ENCODE assay signal across 13 cellular contexts in genomic region chr1:21661886-21662285, GRCh38. TPM values are rescaled to one million over a fixed set of nuclear protein-coding genes. Genes with fewer than 3 reads are reported as not detected.
A peak's percentile ranks its signal among the peaks of the same experiment; 100 is the strongest.
DNase-seq lines count a peak whose midpoint lies in the region; ATAC-seq and TF ChIP-seq lines count a peak whose summit lies in the region.
"Had no signal": no experiment of that assay in that cellular context is flagged by ENCODE, and none has a peak within 500 bp of the region (broad histone marks: within the 10 kb centered on the region; RNA-seq: fewer than 3 reads in every experiment).

No MANE protein-coding gene starts in this region.

- no peak overlapping the region for H3K4me3 ChIP-seq in upper lobe of right lung
- H3K4me3 ChIP-seq in esophagus squamous epithelium = no peak overlapping the region

- TF ChIP-seq CTCF in upper lobe of right lung (IDR thresholded peaks at IDR 0.05) (no peak), esophagus squamous epithelium (IDR thresholded peaks at IDR 0.05) (no peak)

- intact Hi-C loops in upper lobe of right lung (cut with DNase I) (no loop called here), esophagus squamous epithelium (cut with DNase I) (no loop called here)

- WGBS in esophagus squamous epithelium, 2 donors = 69% methylated on average over 3 of the region's 5 CpGs; no CpG with 5 or more reads in 1 of the 2 donors

- no peak for ATAC-seq in upper lobe of right lung
- ATAC-seq: HCT116 had no signal

- TF ChIP-seq POLR2A in esophagus squamous epithelium (IDR thresholded peaks at IDR 0.05) = no peak

- DNase-seq in activated CD8-positive, alpha-beta memory T cell treated with anti-CD3 and anti-CD28 coated beads, Interleukin-2, amount 50 U/mL, for 4 hours = peak; percentile 4
- no peak for DNase-seq in activated CD8-positive, alpha-beta memory T cell treated with anti-CD3 and anti-CD28 coated beads, Interleukin-2, amount 50 U/mL, for 48 hours
- DNase-seq in NCI-H2227 treated with DMSO at 0.1 percent for 48 hours (lab: John Stamatoyannopoulos, UW) = peak; percentile 61
- peak; percentile 45 for DNase-seq in mesenteric fat pad (ENCODE audit: low spot score)
- DNase-seq in upper lobe of right lung = peak; percentile 16
- no peak for DNase-seq in COLO668 (lab: John Stamatoyannopoulos, UW; ENCODE audit: unreplicated experiment)
- no peak for DNase-seq in esophagus squamous epithelium (lab: John Stamatoyannopoulos, UW)
- DNase-seq: CD8-positive, alpha-beta memory T cell; DMS53; GF-D8; IMR-90 had no signal

- H3K36me3 ChIP-seq in upper lobe of right lung (no peaks in the 10 kb centered on the region), esophagus squamous epithelium (no peaks in the 10 kb centered on the region)

- H3K4me1 ChIP-seq in upper lobe of right lung = peaks cover 7% of the 10 kb centered on the region
- peaks cover 4 to 22% (median 7%) of the 10 kb centered on the region in 3 donors for H3K4me1 ChIP-seq in esophagus squamous epithelium

- H3K9me3 ChIP-seq in upper lobe of right lung (no peaks in the 10 kb centered on the region), esophagus squamous epithelium (no peaks in the 10 kb centered on the region)

- no peak overlapping the region for H3K27ac ChIP-seq in upper lobe of right lung
- no peak overlapping the region for H3K27ac ChIP-seq in esophagus squamous epithelium
- H3K27ac ChIP-seq: 22Rv1 had no signal

- H3K27me3 ChIP-seq in upper lobe of right lung (peaks cover 19% of the 10 kb centered on the region), esophagus squamous epithelium (peaks cover 0 to 77% (median 0%) of the 10 kb centered on the region in 4 donors)

RNA-seq across cellular contexts. Expression of gene RAP1GAP, which starts 7.3 kb away (rescaled TPM):
- total RNA-seq in mesenteric fat pad (0.26 TPM), upper lobe of right lung (62.4 TPM), esophagus squamous epithelium (1 to 10 TPM; 1.9 to 6.8 (median 5.0) TPM)

Comparison
In these comparisons a context has a peak if more than half of its experiments do, and no peak if none do; other contexts are left out.
1. DNase-seq: peak in activated CD8-positive, alpha-beta memory T cell treated with anti-CD3 and anti-CD28 coated beads, Interleukin-2, amount 50 U/mL, for 4 hours (single experiment), NCI-H2227 treated with DMSO at 0.1 percent for 48 hours (single experiment), mesenteric fat pad (single experiment) and upper lobe of right lung (single experiment); none in activated CD8-positive, alpha-beta memory T cell treated with anti-CD3 and anti-CD28 coated beads, Interleukin-2, amount 50 U/mL, for 48 hours (single experiment), COLO668 (single experiment) and esophagus squamous epithelium (single experiment).